ENCODE assay signal across 1 cellular context in the genomic region with DNA sequence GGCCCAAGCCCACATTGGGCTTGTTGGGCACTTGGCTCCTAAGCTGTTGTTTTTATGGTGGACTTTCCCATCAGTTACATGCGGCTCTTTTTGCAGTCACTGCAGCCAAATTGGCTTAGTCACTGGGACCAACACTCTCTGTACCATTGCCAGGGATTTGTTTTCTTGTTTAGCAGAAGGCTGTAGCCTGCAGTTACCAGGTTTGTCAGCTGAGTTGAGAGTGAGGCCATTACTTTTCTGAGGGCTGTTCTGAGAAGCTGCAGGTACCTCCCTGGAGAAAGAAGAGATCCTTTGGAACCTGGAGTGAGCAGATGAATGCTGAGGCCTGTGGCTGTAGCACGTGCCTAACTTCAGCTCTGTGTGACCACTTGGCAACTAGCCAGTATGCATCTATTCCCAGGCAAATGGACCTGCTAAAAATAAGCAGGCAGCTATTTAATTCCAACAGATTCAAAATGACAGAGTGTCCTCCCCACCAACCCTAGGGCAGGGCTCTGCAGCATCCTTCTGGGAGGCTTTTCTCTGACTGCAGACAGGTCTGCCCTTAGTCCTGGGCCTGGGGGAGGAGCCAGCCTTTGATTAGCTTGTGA.
TF ChIP-seq lines count a peak whose summit lies in the region.

No MANE protein-coding gene starts in this region.

TF ChIP-seq in HEK293, 187 proteins besides CTCF, POLR2A, EP300 and RAD21 (continued from another document):
- TF ChIP-seq, protein P1, sequence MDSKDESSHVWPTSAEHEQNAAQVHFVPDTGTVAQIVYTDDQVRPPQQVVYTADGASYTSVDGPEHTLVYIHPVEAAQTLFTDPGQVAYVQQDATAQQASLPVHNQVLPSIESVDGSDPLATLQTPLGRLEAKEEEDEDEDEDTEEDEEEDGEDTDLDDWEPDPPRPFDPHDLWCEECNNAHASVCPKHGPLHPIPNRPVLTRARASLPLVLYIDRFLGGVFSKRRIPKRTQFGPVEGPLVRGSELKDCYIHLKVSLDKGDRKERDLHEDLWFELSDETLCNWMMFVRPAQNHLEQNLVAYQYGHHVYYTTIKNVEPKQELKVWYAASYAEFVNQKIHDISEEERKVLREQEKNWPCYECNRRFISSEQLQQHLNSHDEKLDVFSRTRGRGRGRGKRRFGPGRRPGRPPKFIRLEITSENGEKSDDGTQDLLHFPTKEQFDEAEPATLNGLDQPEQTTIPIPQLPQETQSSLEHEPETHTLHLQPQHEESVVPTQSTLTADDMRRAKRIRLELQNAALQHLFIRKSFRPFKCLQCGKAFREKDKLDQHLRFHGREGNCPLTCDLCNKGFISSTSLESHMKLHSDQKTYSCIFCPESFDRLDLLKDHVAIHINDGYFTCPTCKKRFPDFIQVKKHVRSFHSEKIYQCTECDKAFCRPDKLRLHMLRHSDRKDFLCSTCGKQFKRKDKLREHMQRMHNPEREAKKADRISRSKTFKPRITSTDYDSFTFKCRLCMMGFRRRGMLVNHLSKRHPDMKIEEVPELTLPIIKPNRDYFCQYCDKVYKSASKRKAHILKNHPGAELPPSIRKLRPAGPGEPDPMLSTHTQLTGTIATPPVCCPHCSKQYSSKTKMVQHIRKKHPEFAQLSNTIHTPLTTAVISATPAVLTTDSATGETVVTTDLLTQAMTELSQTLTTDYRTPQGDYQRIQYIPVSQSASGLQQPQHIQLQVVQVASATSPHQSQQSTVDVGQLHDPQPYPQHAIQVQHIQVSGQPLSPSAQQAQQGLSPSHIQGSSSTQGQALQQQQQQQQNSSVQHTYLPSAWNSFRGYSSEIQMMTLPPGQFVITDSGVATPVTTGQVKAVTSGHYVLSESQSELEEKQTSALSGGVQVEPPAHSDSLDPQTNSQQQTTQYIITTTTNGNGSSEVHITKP (tag by site-specific recombination; IDR thresholded peaks at IDR 0.05): peak; percentile 52
- TF ChIP-seq FEZF1 (tag by site-specific recombination; IDR thresholded peaks at IDR 0.05) (peak; percentile 66), ZNF521 (tag by site-specific recombination; IDR thresholded peaks at IDR 0.05) (no peak)
